8 cellular contexts compared by ENCODE assay signal in the genomic region with DNA sequence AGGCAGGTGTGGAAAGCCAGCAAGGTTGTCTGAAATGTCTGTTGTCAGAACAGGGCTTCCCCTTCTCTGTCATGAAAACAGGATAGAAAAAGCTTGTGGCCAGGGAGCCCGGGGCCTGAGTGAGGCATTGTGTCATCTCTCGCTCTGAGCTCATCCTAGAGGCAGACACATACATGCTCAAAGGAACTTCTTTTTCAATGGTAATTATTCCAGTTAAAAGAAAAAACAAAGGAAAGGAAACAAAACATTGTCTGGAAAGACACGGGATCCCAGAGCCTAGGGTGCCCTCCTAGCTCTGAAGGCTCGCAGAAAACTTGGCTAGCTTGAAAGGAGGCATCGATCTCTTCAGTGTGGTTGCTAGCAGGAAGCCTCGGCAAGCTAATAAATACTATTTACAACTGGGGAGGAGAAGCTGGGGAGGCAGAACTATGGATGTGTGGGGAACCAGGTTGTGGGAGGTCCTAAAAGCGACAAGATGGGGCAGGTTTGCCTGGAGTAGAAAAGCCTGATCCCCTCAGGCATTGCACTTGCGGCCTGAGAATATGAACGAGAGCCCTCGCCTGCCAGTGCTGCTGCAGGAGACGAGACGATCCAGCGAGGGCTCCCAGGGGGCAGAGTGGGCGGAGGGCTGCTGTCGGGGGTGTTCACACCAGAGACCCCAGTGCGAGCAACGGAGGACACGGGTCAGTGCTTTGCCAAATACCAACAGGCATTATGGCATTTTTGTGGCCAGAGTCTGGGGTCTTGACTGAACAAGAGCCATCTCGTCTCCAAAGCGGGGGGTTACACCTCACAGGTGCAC. TPM values are rescaled to one million over a fixed set of nuclear protein-coding genes. Genes with fewer than 3 reads are reported as not detected.
DNase-seq lines count a peak whose midpoint lies in the region; ATAC-seq and TF ChIP-seq lines count a peak whose summit lies in the region.

No MANE protein-coding gene starts in this region.

- H3K36me3 ChIP-seq in esophagus muscularis mucosa (peaks cover 28 to 75% (median 58%) of the 10 kb centered on the region in 4 donors), gastrocnemius medialis (peaks cover 0 to 28% of the 10 kb centered on the region in 2 donors)

- TF ChIP-seq CTCF in esophagus muscularis mucosa (IDR thresholded peaks at IDR 0.05) = no peak
- no peak for TF ChIP-seq CTCF in gastrocnemius medialis (IDR thresholded peaks at IDR 0.05 in 4 of 5, conservative IDR thresholded peaks at IDR 0.05 in 1 of 5)

- intact Hi-C loops in esophagus muscularis mucosa (cut with DNase I) = loop anchor here (10.0 kb wide), 1 partner anchor 1255 kb away; a partner anchor contains a TSS
- intact Hi-C loops in gastrocnemius medialis (cut with DNase I; ENCODE audit: low total_unique reads) = no loop called here

- in situ Hi-C loops in gastrocnemius medialis (cut with MboI; ENCODE audit: low sequenced_read_pairs in 4 of 4) = no loop called here

- TF ChIP-seq POLR2A in esophagus muscularis mucosa (IDR thresholded peaks at IDR 0.05; ENCODE audit: low read depth) = no peak
- TF ChIP-seq POLR2A in gastrocnemius medialis (IDR thresholded peaks at IDR 0.05) = no peak

- no peaks in the 10 kb centered on the region for H3K9me3 ChIP-seq in esophagus muscularis mucosa
- H3K9me3 ChIP-seq in gastrocnemius medialis = no peaks in the 10 kb centered on the region

- no peak for TF ChIP-seq EP300 in esophagus muscularis mucosa (IDR thresholded peaks at IDR 0.05)

- H3K4me3 ChIP-seq in esophagus muscularis mucosa (no peak overlapping the region), gastrocnemius medialis (no peak overlapping the region)

- ATAC-seq in GM18511 (IDR thresholded peaks at IDR 0.05; ENCODE audit: unreplicated experiment) (peak; percentile 55), HG03442 (IDR thresholded peaks at IDR 0.05; ENCODE audit: unreplicated experiment) (peak; percentile 37), gastrocnemius medialis (peak in 1 of 2 donors; percentile 25), HG02759 (IDR thresholded peaks at IDR 0.05; ENCODE audit: unreplicated experiment) (no peak), GM18520 (IDR thresholded peaks at IDR 0.05; ENCODE audit: unreplicated experiment) (no peak)

- WGBS in esophagus muscularis mucosa = 80% methylated on average over 20 of the region's 20 CpGs

- peaks cover 35 to 59% (median 50%) of the 10 kb centered on the region in 4 donors for H3K4me1 ChIP-seq in esophagus muscularis mucosa
- peaks cover 23 to 57% of the 10 kb centered on the region in 2 donors for H3K4me1 ChIP-seq in gastrocnemius medialis

- DNase-seq in esophagus muscularis mucosa (ENCODE audit: extremely low spot score) (no peak), gastrocnemius medialis (no peak), HUDEP-2 (lab: John Stamatoyannopoulos, UW; ENCODE audit: unreplicated experiment in 76 of 76) (no peak), DMS53 treated with DMSO at 0.1 percent for 48 hours (lab: John Stamatoyannopoulos, UW; ENCODE audit: unreplicated experiment) (no peak)

- H3K27me3 ChIP-seq in esophagus muscularis mucosa (no peaks in the 10 kb centered on the region), gastrocnemius medialis (no peaks in the 10 kb centered on the region)

- H3K27ac ChIP-seq in esophagus muscularis mucosa (replicated peaks in 1 of 4) (peak overlapping the region; percentile 69 to 85 (median 74)), gastrocnemius medialis (peak overlapping the region; percentile 68 to 81 (median 72))

RNA-seq across cellular contexts. Expression of gene DGKI, which starts 32.8 kb away (rescaled TPM):
- total RNA-seq in esophagus muscularis mucosa = 1 to 10 TPM in 3 of 4 donors, under 1 TPM in 1; 0.66 to 2.9 (median 1.7) TPM
- total RNA-seq in gastrocnemius medialis = 1 to 10 TPM in 1 of 4 donors, under 1 TPM in 2, not detected in 1; 0.02 to 1.8 (median 0.07) TPM

Comparison
In these comparisons a context has a peak if more than half of its experiments do, and no peak if none do; other contexts are left out.
1. ATAC-seq: peak in GM18511 (single experiment) and HG03442 (single experiment); none in HG02759 (single experiment) and GM18520 (single experiment).